In genomic region chr6:52642381-52642780, GRCh38 we compare ENCODE assay signal across 22 cellular contexts. TPM values are rescaled to one million over a fixed set of nuclear protein-coding genes. Genes with fewer than 3 reads are reported as not detected.
A peak's percentile ranks its signal among the peaks of the same experiment; 100 is the strongest.
DNase-seq lines count a peak whose midpoint lies in the region; ATAC-seq, FAIRE-seq and TF ChIP-seq lines count a peak whose summit lies in the region.
"Had no signal": no experiment of that assay in that cellular context is flagged by ENCODE, and none has a peak within 500 bp of the region (broad histone marks: within the 10 kb centered on the region; RNA-seq: fewer than 3 reads in every experiment).

No MANE protein-coding gene starts in this region.

- TF ChIP-seq POLR2A in K562 (conservative IDR thresholded peaks at IDR 0.05): no peak

- no peak overlapping the region for H3K27ac Mint-ChIP-seq in WTC11
- H3K27ac Mint-ChIP-seq: CD4-positive, alpha-beta memory T cell; immature natural killer cell; memory B cell; progenitor cell of endocrine pancreas; stimulated activated naive B cell treated with anti-CD40 and anti-IgM and Interleukin-4, amounts not matched to agents 10 μg/mL and 1 μg/mL and 100 μg/mL, for 72 hours had no signal

- no peak overlapping the region for H3K4me2 ChIP-seq in K562 (ENCODE audit: insufficient read depth, low read length)

- no peak for TF ChIP-seq CTCF in A673 (conservative IDR thresholded peaks at IDR 0.05; ENCODE audit: low read depth, low read length)
- TF ChIP-seq CTCF in K562 (IDR thresholded peaks at IDR 0.05 in 2 of 3, conservative IDR thresholded peaks at IDR 0.05 in 1 of 3; ENCODE audit: insufficient read depth in 2 of 3, low read depth in 1 of 3, low read length in 3 of 3): no peak
- TF ChIP-seq CTCF in WTC11 (IDR thresholded peaks at IDR 0.05): no peak

- H3K4me1 ChIP-seq in A673 (ENCODE audit: insufficient read depth, low read length, poor library complexity, severe bottlenecking) (peaks cover 27% of the 10 kb centered on the region), K562 (replicated peaks in 1 of 2; ENCODE audit: control insufficient read depth in 2 of 2, insufficient read depth in 2 of 2, low read length in 2 of 2) (peaks cover 9 to 35% of the 10 kb centered on the region in 2 experiments)

- peaks cover 6% of the 10 kb centered on the region for H3K36me3 Mint-ChIP-seq in WTC11
- H3K36me3 Mint-ChIP-seq: CD4-positive, alpha-beta memory T cell; immature natural killer cell; memory B cell; stimulated activated naive B cell treated with anti-CD40 and anti-IgM and Interleukin-4, amounts not matched to agents 10 μg/mL and 1 μg/mL and 100 μg/mL, for 72 hours had no signal

- no peaks in the 10 kb centered on the region for H3K36me3 ChIP-seq in A673 (ENCODE audit: insufficient read depth, low read length, poor library complexity, severe bottlenecking)
- H3K36me3 ChIP-seq in K562 (ENCODE audit: control insufficient read depth, insufficient read depth, low read length): no peaks in the 10 kb centered on the region

- TF ChIP-seq RAD21 in K562 (CRISPR knock-in tag; conservative IDR thresholded peaks at IDR 0.05 in 1 of 2, IDR thresholded peaks at IDR 0.05 in 1 of 2): no peak

- H3K9me1 ChIP-seq in K562 (ENCODE audit: control insufficient read depth, insufficient read depth, low read length): no peaks in the 10 kb centered on the region

- no peak for FAIRE-seq in K562 (lab: Jason Lieb, UNC)

- ATAC-seq in K562 (no peak), WTC11 (no peak)
- ATAC-seq: body of pancreas; left colon; Panc1; stimulated activated naive B cell treated with anti-CD40 and anti-IgM and Interleukin-4, amounts not matched to agents 10 μg/mL and 1 μg/mL and 100 μg/mL, for 72 hours had no signal

- BruUV-seq in A673 (replicated peaks; lab: Mats Ljungman, UMichigan) (no TSS peak), K562 (replicated peaks; lab: Mats Ljungman, UMichigan) (no TSS peak)

- no peak for TF ChIP-seq EP300 in K562 (IDR thresholded peaks at IDR 0.05; ENCODE audit: low read length)

- H3K27ac ChIP-seq in A673 (ENCODE audit: low read depth, low read length, poor library complexity, severe bottlenecking) (peak overlapping the region; percentile 34), K562 (ENCODE audit: extremely low read depth, low read depth, low read length) (no peak overlapping the region)
- H3K27ac ChIP-seq: body of pancreas had no signal

- H2AFZ ChIP-seq in K562 (ENCODE audit: low read depth, low read length): peak overlapping the region; percentile 72; the same call in 1 of the 2 replicates

- H3K9me3 Mint-ChIP-seq in WTC11: peaks cover 9% of the 10 kb centered on the region
- H3K9me3 Mint-ChIP-seq: CD4-positive, alpha-beta memory T cell; immature natural killer cell; memory B cell had no signal

- H3K9ac ChIP-seq in K562 (ENCODE audit: insufficient read depth in 1 of 2, low read depth in 2 of 2, low read length in 2 of 2): no peak overlapping the region

- in situ Hi-C loops in K562 (cut with MboI): no loop called here

- no peaks in the 10 kb centered on the region for H4K20me1 ChIP-seq in K562 (replicated peaks; ENCODE audit: control insufficient read depth, insufficient read depth, low read length)

- H3K9me3 ChIP-seq in A673 (ENCODE audit: low read depth, low read length, poor library complexity, severe bottlenecking) (no peaks in the 10 kb centered on the region), K562 (replicated peaks; ENCODE audit: control insufficient read depth, insufficient read depth, low read depth, low read length) (no peaks in the 10 kb centered on the region)
- H3K9me3 ChIP-seq: body of pancreas had no signal

- H3K79me2 ChIP-seq in K562 (ENCODE audit: control insufficient read depth, insufficient read depth, low read length): no peaks in the 10 kb centered on the region

- POLR2A ChIA-PET in A673 (lab: Charles Lee; ENCODE audit: low non-redundant PET) (no interaction called here), K562 (lab: Yijun Ruan, JAX) (interaction anchor here (2.7 kb wide), 1 partner anchor 9 kb away, joined by 11 read pairs; no protein-coding TSS in a partner anchor), WTC11 (lab: Charles Lee) (no interaction called here)

- intact Hi-C loops in A673 (cut with micrococcal nuclease; ENCODE audit: unreplicated experiment) (no loop called here), K562 (cut with micrococcal nuclease) (loop anchor here (5.0 kb wide), 1 partner anchor 45 kb away; no protein-coding TSS in a partner anchor)

- 47% methylated on average over 2 of the region's 2 CpGs for WGBS in K562 (ENCODE audit: insufficient coverage, low coverage, missing lambda C conversion rate)

- DNase-seq in A673 (ENCODE audit: low spot score) (peak; percentile 59), NCI-H1092 treated with DMSO at 0.1 percent for 48 hours (lab: John Stamatoyannopoulos, UW) (peak; percentile 62), NCI-H524 treated with DMSO at 0.1 percent for 48 hours (lab: John Stamatoyannopoulos, UW) (peak; percentile 58), K562 (ENCODE audit: extremely low read depth in 1 of 4, low spot score in 3 of 4) (no peak), WTC11 (ENCODE audit: low spot score) (no peak), GM03348 (ENCODE audit: low spot score) (no peak), NCI-H526 (lab: John Stamatoyannopoulos, UW) (no peak), T-helper 2 cell (no peak)
- DNase-seq: activated CD4-positive, alpha-beta T cell treated with anti-CD3 and anti-CD28 coated beads, Interleukin-2, amount 50 U/mL, for 4 hours; activated naive CD4-positive, alpha-beta T cell treated with Interleukin-2 at 50 U/mL for 16 hours; body of pancreas; CD4-positive, alpha-beta memory T cell; DMS 273 treated with DMSO at 0.1 percent for 48 hours; immature natural killer cell; left colon; NCI-H1694 treated with DMSO at 0.1 percent for 48 hours; NCI-H226; SHP77 treated with DMSO at 0.1 percent for 48 hours; stimulated activated naive B cell treated with anti-CD40 and anti-IgM and Interleukin-4, amounts not matched to agents 10 μg/mL and 1 μg/mL and 100 μg/mL, for 72 hours had no signal

- peaks cover 8% of the 10 kb centered on the region for H3K4me1 Mint-ChIP-seq in WTC11
- H3K4me1 Mint-ChIP-seq: memory B cell had no signal

- peaks cover 3% of the 10 kb centered on the region for H3K27me3 Mint-ChIP-seq in WTC11 (ENCODE audit: low read depth)

- H3K4me3 Mint-ChIP-seq in WTC11: no peak overlapping the region
- H3K4me3 Mint-ChIP-seq: CD4-positive, alpha-beta memory T cell; immature natural killer cell; memory B cell; stimulated activated naive B cell treated with anti-CD40 and anti-IgM and Interleukin-4, amounts not matched to agents 10 μg/mL and 1 μg/mL and 100 μg/mL, for 72 hours had no signal

- CTCF ChIA-PET in A673 (lab: Charles Lee): interaction anchor here (0.7 to 2.1 kb wide), 2 partner anchors 10 to 44 kb away, joined by 3 to 8 read pairs; no protein-coding TSS in a partner anchor
- CTCF ChIA-PET in K562 (lab: Yijun Ruan, JAX; ENCODE audit: low intra/inter-chr PET ratio): no interaction called here
- CTCF ChIA-PET in WTC11 (lab: Charles Lee): interaction anchor here (4.4 kb wide), 1 partner anchor 9 kb away, joined by 31 read pairs; no protein-coding TSS in a partner anchor

- H3K4me3 ChIP-seq in A673 (ENCODE audit: low read depth, low read length, poor library complexity, severe bottlenecking) (no peak overlapping the region), K562 (no peak overlapping the region)
- H3K4me3 ChIP-seq: body of pancreas had no signal

- H3K27me3 ChIP-seq in A673 (replicated peaks; ENCODE audit: insufficient read depth, low read depth, low read length, poor library complexity): peaks cover 6% of the 10 kb centered on the region
- no peaks in the 10 kb centered on the region for H3K27me3 ChIP-seq in K562 (ENCODE audit: control insufficient read depth in 2 of 2, insufficient read depth in 2 of 2, low read length in 2 of 2)
- H3K27me3 ChIP-seq: body of pancreas had no signal

TF ChIP-seq in WTC11, 78 proteins besides CTCF, POLR2A, EP300 and RAD21:
- TF ChIP-seq ZNF416 (CRISPR knock-in tag; IDR thresholded peaks at IDR 0.05): no peak
- TF ChIP-seq ZNF425 (CRISPR knock-in tag; conservative IDR thresholded peaks at IDR 0.05): no peak
- no peak for TF ChIP-seq NR3C1 (CRISPR knock-in tag; conservative IDR thresholded peaks at IDR 0.05; ENCODE audit: low read depth)
- TF ChIP-seq MYBL2 (CRISPR knock-in tag; IDR thresholded peaks at IDR 0.05): no peak

RNA-seq across cellular contexts. Expression of gene TMEM14A, which starts 28.5 kb away (rescaled TPM):
- total RNA-seq in A673 (2021) (8.4 and 10.0 TPM in 2 replicates), K562 (2014; rRNA removed) (3.5 and 5.4 TPM in 2 replicates), K562 (2014; rRNA removed; fragmentation: Illumina TruSeq; extraction: Trizol) (9.5 and 10.2 TPM in 2 replicates), K562 (2015; rRNA removed; fragmentation: Illumina TruSeq; extraction: Trizol) (8.5 and 10.0 TPM in 2 replicates), K562 (2021) (7.4 and 8.1 TPM in 2 replicates), WTC11 (2021) (8.7 to 13.6 TPM (median 13.2 TPM) in 3 replicates)
- 0.86 and 3.8 TPM in 2 replicates for total RNA-seq in K562 (2011; cell fraction: chromatin; rRNA removed; ENCODE audit: low replicate concordance)
- 2.8 and 2.9 TPM in 2 replicates for total RNA-seq in K562 (2011; cell fraction: nucleolus; rRNA removed)
- total RNA-seq in K562 (2011; cell fraction: nucleoplasm; rRNA removed): 3.7 and 5.0 TPM in 2 replicates
- polyA plus RNA-seq in K562 (2011; rRNA removed) (6.1 and 10.7 TPM in 2 replicates), K562 (2014; fragmentation: Illumina TruSeq; extraction: Trizol) (6.1 and 6.9 TPM in 2 replicates), K562 (2014; fragmentation: Nextera tagmentation; extraction: Ambion mirVana) (10 to 100 TPM; 32.5 to 43.3 TPM), K562 (2014; rRNA removed) (6.2 and 8.0 TPM in 2 replicates)
- polyA plus RNA-seq in K562 (2011; cell fraction: cytosol; rRNA removed): 5.5 and 5.7 TPM in 2 replicates
- polyA plus RNA-seq in K562 (2011; cell fraction: nucleus; rRNA removed): 1.1 and 2.0 TPM in 2 replicates
- polyA plus RNA-seq in K562 (2012): 8.5 and 11.2 TPM in 2 replicates
- 1.8 and 3.7 TPM in 2 replicates for polyA minus RNA-seq in K562 (2011; rRNA and poly(A)+ RNA removed)
- 1.4 and 3.5 TPM in 2 replicates for polyA minus RNA-seq in K562 (2011; cell fraction: cytosol; rRNA and poly(A)+ RNA removed)
- 0.67 and 1.1 TPM in 2 replicates for polyA minus RNA-seq in K562 (2011; cell fraction: nucleus; rRNA and poly(A)+ RNA removed)

Comparison
In these comparisons a context has a peak if more than half of its experiments do, and no peak if none do; other contexts are left out.
1. DNase-seq: peak in A673 (single experiment), NCI-H1092 treated with DMSO at 0.1 percent for 48 hours (single experiment) and NCI-H524 treated with DMSO at 0.1 percent for 48 hours (single experiment); none in K562 (0 of 4), WTC11 (single experiment), GM03348 (single experiment), NCI-H526 (0 of 2) and T-helper 2 cell (0 of 5).